In the genomic region with DNA sequence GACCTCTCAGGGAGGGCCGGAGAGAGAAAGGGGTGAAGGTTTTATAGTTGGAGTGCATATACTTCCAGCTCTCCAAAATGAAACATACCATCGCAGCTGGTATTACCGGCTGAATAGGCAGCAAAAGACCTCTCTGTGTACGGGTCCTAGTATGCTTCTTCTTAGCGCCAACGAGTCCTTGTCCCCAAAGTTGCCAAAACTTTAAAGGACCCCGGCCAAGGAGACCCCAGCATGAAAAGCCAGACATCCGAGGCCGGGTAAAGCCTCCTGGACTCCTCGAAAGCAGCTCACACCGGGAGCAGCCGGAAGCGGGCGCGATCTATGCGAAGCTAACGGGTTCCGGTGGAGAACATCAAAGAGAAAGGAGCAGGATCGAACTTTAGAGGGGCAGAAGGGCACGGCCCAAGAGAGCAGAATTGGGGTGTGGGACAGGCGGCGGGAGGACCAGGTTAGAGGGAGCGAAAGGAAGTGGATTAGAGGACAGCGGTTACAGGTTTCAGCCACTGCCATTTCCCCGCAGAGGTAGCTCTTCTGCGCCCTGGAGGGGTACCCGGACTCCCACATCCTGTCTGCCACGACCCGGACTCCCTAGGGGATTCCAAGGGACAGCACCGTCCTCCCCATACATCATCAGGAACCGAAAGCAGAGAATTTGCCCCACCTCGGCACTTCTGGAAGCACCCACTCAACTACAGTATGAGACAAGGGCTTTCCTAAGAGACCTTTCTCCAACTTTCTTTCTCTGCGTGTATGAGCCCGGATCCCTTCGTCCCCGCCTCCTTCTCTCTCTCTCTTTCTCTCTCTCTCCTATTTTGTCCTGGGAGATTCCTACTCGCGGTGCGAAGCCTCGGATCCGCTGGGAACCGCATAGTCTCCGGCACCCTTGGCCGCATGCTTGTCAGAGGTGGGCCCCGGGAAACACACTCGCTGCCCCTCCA, we compare ENCODE assay signal across 1 cellular context.
A peak's percentile ranks its signal among the peaks of the same experiment; 100 is the strongest.
TF ChIP-seq lines count a peak whose summit lies in the region.

No MANE protein-coding gene starts in this region.

TF ChIP-seq in HEK293, 187 proteins besides CTCF, POLR2A, EP300 and RAD21 (continued from another document):
- TF ChIP-seq ZBTB8A (tag by site-specific recombination; IDR thresholded peaks at IDR 0.05) (peak; percentile 36; the same call in 1 of the 2 replicates), ZNF426 (tag by site-specific recombination; IDR thresholded peaks at IDR 0.05) (no peak), ZNF777 (tag by site-specific recombination; IDR thresholded peaks at IDR 0.05; ENCODE audit: borderline replicate concordance) (0 out of 2 replicates have a peak, but pooled peaks have one; percentile 34), GLI4 (tag by site-specific recombination; IDR thresholded peaks at IDR 0.05) (no peak), ZNF394 (tag by site-specific recombination; IDR thresholded peaks at IDR 0.05; ENCODE audit: borderline replicate concordance) (no peak), ZNF776 (tag by site-specific recombination; IDR thresholded peaks at IDR 0.05; ENCODE audit: borderline replicate concordance) (no peak), ZSCAN30 (tag by site-specific recombination; IDR thresholded peaks at IDR 0.05) (no peak), SCRT2 (tag by site-specific recombination; IDR thresholded peaks at IDR 0.05) (0 out of 2 replicates have a peak, but pooled peaks have one; percentile 13), IKZF3 (tag by site-specific recombination; IDR thresholded peaks at IDR 0.05) (0 out of 2 replicates have a peak, but pooled peaks have one; percentile 8), MZF1 (tag by site-specific recombination; IDR thresholded peaks at IDR 0.05; ENCODE audit: borderline replicate concordance) (no peak), ZBTB48 (tag by site-specific recombination; IDR thresholded peaks at IDR 0.05) (no peak; the same call in 1 of the 2 replicates), ZXDB (tag by site-specific recombination; IDR thresholded peaks at IDR 0.05) (no peak), ZNF561 (tag by site-specific recombination; IDR thresholded peaks at IDR 0.05; ENCODE audit: borderline replicate concordance) (no peak), ZNF335 (tag by site-specific recombination; conservative IDR thresholded peaks at IDR 0.05) (peak; percentile 36), ZNF629 (tag by site-specific recombination; IDR thresholded peaks at IDR 0.05) (no peak), ZNF10 (tag by site-specific recombination; IDR thresholded peaks at IDR 0.05) (peak; percentile 53), REPIN1 (tag by site-specific recombination; IDR thresholded peaks at IDR 0.05; ENCODE audit: low read depth) (no peak), ZFP69B (tag by site-specific recombination; IDR thresholded peaks at IDR 0.05) (peak; percentile 94), ZBTB17 (tag by site-specific recombination; IDR thresholded peaks at IDR 0.05) (peak; percentile 28; the same call in 1 of the 2 replicates), ZNF677 (tag by site-specific recombination; IDR thresholded peaks at IDR 0.05) (no peak), ZNF341 (tag by site-specific recombination; IDR thresholded peaks at IDR 0.05; ENCODE audit: low read depth) (peak; percentile 51), ZNF501 (tag by site-specific recombination; IDR thresholded peaks at IDR 0.05) (0 out of 2 replicates have a peak, but pooled peaks have one; percentile 54), PRDM1 (tag by site-specific recombination; IDR thresholded peaks at IDR 0.05) (peak; percentile 80), ZNF596 (tag by site-specific recombination; IDR thresholded peaks at IDR 0.05) (peak; percentile 72)
- TF ChIP-seq, protein P1, sequence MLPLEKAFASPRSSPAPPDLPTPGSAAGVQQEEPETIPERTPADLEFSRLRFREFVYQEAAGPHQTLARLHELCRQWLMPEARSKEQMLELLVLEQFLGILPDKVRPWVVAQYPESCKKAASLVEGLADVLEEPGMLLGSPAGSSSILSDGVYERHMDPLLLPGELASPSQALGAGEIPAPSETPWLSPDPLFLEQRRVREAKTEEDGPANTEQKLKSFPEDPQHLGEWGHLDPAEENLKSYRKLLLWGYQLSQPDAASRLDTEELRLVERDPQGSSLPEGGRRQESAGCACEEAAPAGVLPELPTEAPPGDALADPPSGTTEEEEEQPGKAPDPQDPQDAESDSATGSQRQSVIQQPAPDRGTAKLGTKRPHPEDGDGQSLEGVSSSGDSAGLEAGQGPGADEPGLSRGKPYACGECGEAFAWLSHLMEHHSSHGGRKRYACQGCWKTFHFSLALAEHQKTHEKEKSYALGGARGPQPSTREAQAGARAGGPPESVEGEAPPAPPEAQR (tag by site-specific recombination; IDR thresholded peaks at IDR 0.05) = no peak
- TF ChIP-seq, protein P2, sequence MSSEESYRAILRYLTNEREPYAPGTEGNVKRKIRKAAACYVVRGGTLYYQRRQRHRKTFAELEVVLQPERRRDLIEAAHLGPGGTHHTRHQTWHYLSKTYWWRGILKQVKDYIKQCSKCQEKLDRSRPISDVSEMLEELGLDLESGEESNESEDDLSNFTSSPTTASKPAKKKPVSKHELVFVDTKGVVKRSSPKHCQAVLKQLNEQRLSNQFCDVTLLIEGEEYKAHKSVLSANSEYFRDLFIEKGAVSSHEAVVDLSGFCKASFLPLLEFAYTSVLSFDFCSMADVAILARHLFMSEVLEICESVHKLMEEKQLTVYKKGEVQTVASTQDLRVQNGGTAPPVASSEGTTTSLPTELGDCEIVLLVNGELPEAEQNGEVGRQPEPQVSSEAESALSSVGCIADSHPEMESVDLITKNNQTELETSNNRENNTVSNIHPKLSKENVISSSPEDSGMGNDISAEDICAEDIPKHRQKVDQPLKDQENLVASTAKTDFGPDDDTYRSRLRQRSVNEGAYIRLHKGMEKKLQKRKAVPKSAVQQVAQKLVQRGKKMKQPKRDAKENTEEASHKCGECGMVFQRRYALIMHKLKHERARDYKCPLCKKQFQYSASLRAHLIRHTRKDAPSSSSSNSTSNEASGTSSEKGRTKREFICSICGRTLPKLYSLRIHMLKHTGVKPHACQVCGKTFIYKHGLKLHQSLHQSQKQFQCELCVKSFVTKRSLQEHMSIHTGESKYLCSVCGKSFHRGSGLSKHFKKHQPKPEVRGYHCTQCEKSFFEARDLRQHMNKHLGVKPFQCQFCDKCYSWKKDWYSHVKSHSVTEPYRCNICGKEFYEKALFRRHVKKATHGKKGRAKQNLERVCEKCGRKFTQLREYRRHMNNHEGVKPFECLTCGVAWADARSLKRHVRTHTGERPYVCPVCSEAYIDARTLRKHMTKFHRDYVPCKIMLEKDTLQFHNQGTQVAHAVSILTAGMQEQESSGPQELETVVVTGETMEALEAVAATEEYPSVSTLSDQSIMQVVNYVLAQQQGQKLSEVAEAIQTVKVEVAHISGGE (tag by site-specific recombination; conservative IDR thresholded peaks at IDR 0.05; ENCODE audit: low read depth) = peak; percentile 76
- TF ChIP-seq, protein P3, sequence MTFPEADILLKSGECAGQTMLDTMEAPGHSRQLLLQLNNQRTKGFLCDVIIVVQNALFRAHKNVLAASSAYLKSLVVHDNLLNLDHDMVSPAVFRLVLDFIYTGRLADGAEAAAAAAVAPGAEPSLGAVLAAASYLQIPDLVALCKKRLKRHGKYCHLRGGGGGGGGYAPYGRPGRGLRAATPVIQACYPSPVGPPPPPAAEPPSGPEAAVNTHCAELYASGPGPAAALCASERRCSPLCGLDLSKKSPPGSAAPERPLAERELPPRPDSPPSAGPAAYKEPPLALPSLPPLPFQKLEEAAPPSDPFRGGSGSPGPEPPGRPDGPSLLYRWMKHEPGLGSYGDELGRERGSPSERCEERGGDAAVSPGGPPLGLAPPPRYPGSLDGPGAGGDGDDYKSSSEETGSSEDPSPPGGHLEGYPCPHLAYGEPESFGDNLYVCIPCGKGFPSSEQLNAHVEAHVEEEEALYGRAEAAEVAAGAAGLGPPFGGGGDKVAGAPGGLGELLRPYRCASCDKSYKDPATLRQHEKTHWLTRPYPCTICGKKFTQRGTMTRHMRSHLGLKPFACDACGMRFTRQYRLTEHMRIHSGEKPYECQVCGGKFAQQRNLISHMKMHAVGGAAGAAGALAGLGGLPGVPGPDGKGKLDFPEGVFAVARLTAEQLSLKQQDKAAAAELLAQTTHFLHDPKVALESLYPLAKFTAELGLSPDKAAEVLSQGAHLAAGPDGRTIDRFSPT (tag by site-specific recombination; IDR thresholded peaks at IDR 0.05) = no peak
- TF ChIP-seq, protein P4, sequence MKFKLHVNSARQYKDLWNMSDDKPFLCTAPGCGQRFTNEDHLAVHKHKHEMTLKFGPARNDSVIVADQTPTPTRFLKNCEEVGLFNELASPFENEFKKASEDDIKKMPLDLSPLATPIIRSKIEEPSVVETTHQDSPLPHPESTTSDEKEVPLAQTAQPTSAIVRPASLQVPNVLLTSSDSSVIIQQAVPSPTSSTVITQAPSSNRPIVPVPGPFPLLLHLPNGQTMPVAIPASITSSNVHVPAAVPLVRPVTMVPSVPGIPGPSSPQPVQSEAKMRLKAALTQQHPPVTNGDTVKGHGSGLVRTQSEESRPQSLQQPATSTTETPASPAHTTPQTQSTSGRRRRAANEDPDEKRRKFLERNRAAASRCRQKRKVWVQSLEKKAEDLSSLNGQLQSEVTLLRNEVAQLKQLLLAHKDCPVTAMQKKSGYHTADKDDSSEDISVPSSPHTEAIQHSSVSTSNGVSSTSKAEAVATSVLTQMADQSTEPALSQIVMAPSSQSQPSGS (tag by site-specific recombination; IDR thresholded peaks at IDR 0.05; ENCODE audit: low read depth) = no peak
- TF ChIP-seq, protein P5, sequence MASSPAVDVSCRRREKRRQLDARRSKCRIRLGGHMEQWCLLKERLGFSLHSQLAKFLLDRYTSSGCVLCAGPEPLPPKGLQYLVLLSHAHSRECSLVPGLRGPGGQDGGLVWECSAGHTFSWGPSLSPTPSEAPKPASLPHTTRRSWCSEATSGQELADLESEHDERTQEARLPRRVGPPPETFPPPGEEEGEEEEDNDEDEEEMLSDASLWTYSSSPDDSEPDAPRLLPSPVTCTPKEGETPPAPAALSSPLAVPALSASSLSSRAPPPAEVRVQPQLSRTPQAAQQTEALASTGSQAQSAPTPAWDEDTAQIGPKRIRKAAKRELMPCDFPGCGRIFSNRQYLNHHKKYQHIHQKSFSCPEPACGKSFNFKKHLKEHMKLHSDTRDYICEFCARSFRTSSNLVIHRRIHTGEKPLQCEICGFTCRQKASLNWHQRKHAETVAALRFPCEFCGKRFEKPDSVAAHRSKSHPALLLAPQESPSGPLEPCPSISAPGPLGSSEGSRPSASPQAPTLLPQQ (tag by site-specific recombination; IDR thresholded peaks at IDR 0.05) = peak; percentile 98
